Comparison of ENCODE assay signal across 8 cellular contexts in the genomic region with DNA sequence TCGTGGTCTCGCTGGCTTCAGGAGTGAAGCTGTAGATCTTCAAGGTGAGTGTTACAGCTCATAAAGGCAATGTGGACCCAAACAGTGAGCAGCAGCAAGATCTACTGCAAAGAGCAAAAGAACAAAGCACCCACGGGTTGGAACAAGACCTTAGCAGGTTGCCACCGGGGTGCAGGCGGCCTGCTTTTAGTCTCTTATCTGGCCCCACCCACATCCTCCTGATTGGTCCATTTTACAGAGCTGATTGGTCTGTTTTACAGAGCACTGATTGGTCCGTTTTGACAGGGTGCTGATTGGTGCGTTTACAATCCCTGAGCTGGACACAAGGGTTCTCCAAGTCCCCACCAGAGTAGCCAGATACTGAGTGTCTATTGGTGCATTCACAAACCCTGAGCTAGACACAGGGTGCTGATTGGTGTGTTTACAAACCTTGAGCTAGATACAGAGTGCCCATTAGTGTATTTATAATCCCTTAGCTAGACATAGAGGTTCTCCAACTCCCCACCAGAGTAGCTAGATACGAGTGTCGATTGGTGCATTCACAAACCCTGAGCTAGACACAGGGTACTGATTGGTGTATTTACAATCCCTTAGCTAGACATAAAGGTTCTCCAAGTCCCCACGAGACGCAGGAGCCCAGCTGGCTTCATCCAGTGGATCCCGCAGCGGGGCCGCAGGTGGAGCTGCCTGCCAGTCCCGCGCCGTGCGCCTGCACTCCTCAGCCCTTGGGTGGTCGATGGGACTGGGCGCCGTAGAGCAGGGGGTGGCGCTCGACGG. TPM values are rescaled to one million over a fixed set of nuclear protein-coding genes. Genes with fewer than 3 reads are reported as not detected.
A peak's percentile ranks its signal among the peaks of the same experiment; 100 is the strongest.
DNase-seq lines count a peak whose midpoint lies in the region; ATAC-seq, FAIRE-seq and TF ChIP-seq lines count a peak whose summit lies in the region.
"Not testable (repeated sequence)": the region's sequence is repeated elsewhere in the genome, so short reads cannot be mapped to it uniquely, and the experiment has no call there.

No MANE protein-coding gene starts in this region.

- not testable (repeated sequence) for H3K4me3 ChIP-seq in IMR-90 (ENCODE audit: insufficient read depth, low read depth, low read length); endodermal cell (ENCODE audit: low read length); HepG2 (replicated peaks in 1 of 3; ENCODE audit: insufficient read depth in 1 of 3, low read depth in 2 of 3, low read length in 3 of 3)
- peak overlapping the region; percentile 32 for H3K4me3 ChIP-seq in RWPE2 (ENCODE audit: severe bottlenecking)

- in situ Hi-C loops in IMR-90 (cut with MboI; ENCODE audit: low sequenced_read_pairs): loop anchor here (5.0 kb wide), 1 partner anchor 37 kb away; no protein-coding TSS in a partner anchor
- in situ Hi-C loops in HepG2 (cut with HindIII; ENCODE audit: extremely low pct_ligation_motif_present, low pct_unique_long_range_greater_than_20kb): not testable (repeated sequence)

- H3K36me3 Mint-ChIP-seq in activated T-helper 1 cell treated with anti-CD3 and anti-CD28 coated beads, Interleukin-12 subunit alpha, Interleukin-12 subunit beta, Interleukin-2, Interleukin-4 antibody, amounts not matched to agents 30 ng/mL and 10 ng/mL and 1 ng/mL, durations not matched to agents 14 hours and 24 hours and 36 hours (ENCODE audit: low read depth); endodermal cell (ENCODE audit: low read depth); nephron (ENCODE audit: low read depth); stimulated activated memory B cell treated with anti-CD40 and anti-IgM and Interleukin-4, amounts not matched to agents 10 μg/mL and 1 μg/mL and 100 μg/mL, for 72 hours: not testable (repeated sequence)

- not testable (repeated sequence) for H3K9me3 Mint-ChIP-seq in activated T-helper 1 cell treated with anti-CD3 and anti-CD28 coated beads, Interleukin-12 subunit alpha, Interleukin-12 subunit beta, Interleukin-2, Interleukin-4 antibody, amounts not matched to agents 30 ng/mL and 10 ng/mL and 1 ng/mL, durations not matched to agents 14 hours and 24 hours and 36 hours; nephron; stimulated activated memory B cell treated with anti-CD40 and anti-IgM and Interleukin-4, amounts not matched to agents 10 μg/mL and 1 μg/mL and 100 μg/mL, for 72 hours
- peaks cover 15% of the 10 kb centered on the region for H3K9me3 Mint-ChIP-seq in endodermal cell

- not testable (repeated sequence) for H3K36me3 ChIP-seq in IMR-90 (ENCODE audit: control insufficient read depth, insufficient read depth, low read length); RWPE2 (ENCODE audit: low read depth); endodermal cell (ENCODE audit: control insufficient read depth, insufficient read depth, low read length); HepG2 (replicated peaks in 1 of 2; ENCODE audit: control insufficient read depth in 1 of 2, insufficient read depth in 2 of 2, low read length in 2 of 2)

- FAIRE-seq in HepG2 (lab: Jason Lieb, UNC): not testable (repeated sequence)

- H4K5ac ChIP-seq in IMR-90 (ENCODE audit: low read depth, low read length): not testable (repeated sequence)

- H3K4me2 ChIP-seq in IMR-90 (ENCODE audit: low read depth, low read length); HepG2 (ENCODE audit: low read depth, low read length): not testable (repeated sequence)

- not testable (repeated sequence) for BruUV-seq in IMR-90 (replicated peaks; lab: Mats Ljungman, UMichigan); HepG2 (replicated peaks; lab: Mats Ljungman, UMichigan)

- TF ChIP-seq CTCF in IMR-90 (conservative IDR thresholded peaks at IDR 0.05; ENCODE audit: low read depth, low read length); RWPE2 (IDR thresholded peaks at IDR 0.05; ENCODE audit: poor library complexity, severe bottlenecking); endodermal cell (conservative IDR thresholded peaks at IDR 0.05); HepG2 (CRISPR knock-in tag; IDR thresholded peaks at IDR 0.05); nephron (IDR thresholded peaks at IDR 0.05; ENCODE audit: unreplicated experiment in 3 of 3): not testable (repeated sequence)

- not testable (repeated sequence) for H4K20me1 ChIP-seq in IMR-90 (ENCODE audit: insufficient read depth, low read length); HepG2 (ENCODE audit: insufficient read depth, low read length)

- not testable (repeated sequence) for H2BK20ac ChIP-seq in IMR-90 (ENCODE audit: low read depth, low read length)

- H3K79me2 ChIP-seq in HepG2 (ENCODE audit: insufficient read depth, low read length): not testable (repeated sequence)

- peak overlapping the region; percentile 74 for H3K4me3 Mint-ChIP-seq in activated T-helper 1 cell treated with anti-CD3 and anti-CD28 coated beads, Interleukin-12 subunit alpha, Interleukin-12 subunit beta, Interleukin-2, Interleukin-4 antibody, amounts not matched to agents 30 ng/mL and 10 ng/mL and 1 ng/mL, durations not matched to agents 14 hours and 24 hours and 36 hours
- H3K4me3 Mint-ChIP-seq in endodermal cell (peak overlapping the region; percentile 49), nephron (peak overlapping the region; percentile 55 to 75 (median 66))
- peak overlapping the region; percentile 75 for H3K4me3 Mint-ChIP-seq in stimulated activated memory B cell treated with anti-CD40 and anti-IgM and Interleukin-4, amounts not matched to agents 10 μg/mL and 1 μg/mL and 100 μg/mL, for 72 hours

- H2BK15ac ChIP-seq in IMR-90 (ENCODE audit: low read depth, low read length): peak overlapping the region; percentile 77; the same call in 2 of the 3 replicates

- peaks cover 25% of the 10 kb centered on the region for H3K4me1 Mint-ChIP-seq in activated T-helper 1 cell treated with anti-CD3 and anti-CD28 coated beads, Interleukin-12 subunit alpha, Interleukin-12 subunit beta, Interleukin-2, Interleukin-4 antibody, amounts not matched to agents 30 ng/mL and 10 ng/mL and 1 ng/mL, durations not matched to agents 14 hours and 24 hours and 36 hours (ENCODE audit: low read depth)
- H3K4me1 Mint-ChIP-seq in endodermal cell; nephron; stimulated activated memory B cell treated with anti-CD40 and anti-IgM and Interleukin-4, amounts not matched to agents 10 μg/mL and 1 μg/mL and 100 μg/mL, for 72 hours: not testable (repeated sequence)

- H3K9me1 ChIP-seq in IMR-90 (ENCODE audit: insufficient read depth, low read length): peaks cover 14% of the 10 kb centered on the region; the same call in 1 of the 2 replicates

- not testable (repeated sequence) for TF ChIP-seq RAD21 in IMR-90 (IDR thresholded peaks at IDR 0.05; ENCODE audit: low read length); HepG2 (CRISPR knock-in tag; IDR thresholded peaks at IDR 0.05)

- H3K18ac ChIP-seq in IMR-90 (ENCODE audit: low read depth, low read length): not testable (repeated sequence)

- H4K91ac ChIP-seq in IMR-90 (ENCODE audit: insufficient read depth, low read depth, low read length): not testable (repeated sequence)

- H2AK5ac ChIP-seq in IMR-90 (ENCODE audit: low read depth, low read length): peak overlapping the region; percentile 76

- CTCF ChIA-PET in IMR-90 (lab: Yijun Ruan, JAX); HepG2 (lab: Yijun Ruan, JAX; ENCODE audit: low intra/inter-chr PET ratio, low total read pairs): not testable (repeated sequence)

- POLR2A ChIA-PET in IMR-90 (lab: Charles Lee; ENCODE audit: unreplicated experiment); HepG2 (lab: Yijun Ruan, JAX): not testable (repeated sequence)

- peak overlapping the region; percentile 35; the same call in 1 of the 2 replicates for H2BK120ac ChIP-seq in IMR-90 (ENCODE audit: low read depth, low read length)

- not testable (repeated sequence) for H3K27ac ChIP-seq in IMR-90 (ENCODE audit: insufficient read depth, low read length); RWPE2 (ENCODE audit: poor library complexity, severe bottlenecking); endodermal cell (ENCODE audit: low read depth, low read length); HepG2 (ENCODE audit: extremely low read length, insufficient read depth, low read length)

- peak; percentile 15 for DNase-seq in COR-L47 (lab: John Stamatoyannopoulos, UW)
- DNase-seq in IMR-90; RWPE2 (ENCODE audit: low spot score); activated T-helper 1 cell treated with anti-CD3 and anti-CD28 coated beads, Interleukin-12 subunit alpha, Interleukin-12 subunit beta, Interleukin-2, Interleukin-4 antibody, amounts not matched to agents 30 ng/mL and 10 ng/mL and 1 ng/mL, durations not matched to agents 14 hours and 24 hours and 36 hours (ENCODE audit: low spot score); endodermal cell; HepG2 (ENCODE audit: low spot score): not testable (repeated sequence)

- H4K8ac ChIP-seq in IMR-90 (ENCODE audit: low read depth in 2 of 2, low read length in 2 of 2): not testable (repeated sequence)

- ATAC-seq in IMR-90 (ENCODE audit: low read depth); RWPE2 (ENCODE audit: low read depth); HepG2; stimulated activated memory B cell treated with anti-CD40 and anti-IgM and Interleukin-4, amounts not matched to agents 10 μg/mL and 1 μg/mL and 100 μg/mL, for 72 hours: not testable (repeated sequence)

- WGBS in IMR-90 (ENCODE audit: extremely low coverage in 2 of 2, insufficient read length in 1 of 2), 2 experiments: 92% methylated on average over 7 of the region's 24 CpGs; no CpG with 5 or more reads in 1 of the 2 experiments
- 72 to 79% methylated on average over 11 to 24 of the region's 24 CpGs for WGBS in endodermal cell (ENCODE audit: insufficient coverage in 1 of 2, insufficient read length in 1 of 2), 2 experiments
- 54% methylated on average over 6 of the region's 24 CpGs for WGBS in HepG2 (ENCODE audit: low lambda C conversion rate)

- not testable (repeated sequence) for H3K23ac ChIP-seq in IMR-90 (ENCODE audit: low read depth, low read length)

- intact Hi-C loops in IMR-90 (cut with micrococcal nuclease); HepG2 (cut with micrococcal nuclease; ENCODE audit: unreplicated experiment): not testable (repeated sequence)
- intact Hi-C loops in activated T-helper 1 cell treated with anti-CD3 and anti-CD28 coated beads, Interleukin-12 subunit alpha, Interleukin-12 subunit beta, Interleukin-2, Interleukin-4 antibody, amounts not matched to agents 30 ng/mL and 10 ng/mL and 1 ng/mL, durations not matched to agents 14 hours and 24 hours and 36 hours (cut with micrococcal nuclease): loop anchor here (10.0 kb wide), 1 partner anchor 929 kb away; no protein-coding TSS in a partner anchor

- peak overlapping the region; percentile 25; the same call in 1 of the 2 replicates for H3K4ac ChIP-seq in IMR-90 (ENCODE audit: low read depth, low read length)

- not testable (repeated sequence) for H2AK9ac ChIP-seq in IMR-90 (replicated peaks; ENCODE audit: low read depth, low read length, poor library complexity)

- not testable (repeated sequence) for H3K79me1 ChIP-seq in IMR-90 (ENCODE audit: low read depth in 1 of 2, low read length in 2 of 2)

- H2BK5ac ChIP-seq in IMR-90 (ENCODE audit: low read depth, low read length, poor library complexity, severe bottlenecking): not testable (repeated sequence)

- not testable (repeated sequence) for H3K27me3 Mint-ChIP-seq in activated T-helper 1 cell treated with anti-CD3 and anti-CD28 coated beads, Interleukin-12 subunit alpha, Interleukin-12 subunit beta, Interleukin-2, Interleukin-4 antibody, amounts not matched to agents 30 ng/mL and 10 ng/mL and 1 ng/mL, durations not matched to agents 14 hours and 24 hours and 36 hours (ENCODE audit: insufficient read depth); stimulated activated memory B cell treated with anti-CD40 and anti-IgM and Interleukin-4, amounts not matched to agents 10 μg/mL and 1 μg/mL and 100 μg/mL, for 72 hours
- peaks cover 52% of the 10 kb centered on the region for H3K27me3 Mint-ChIP-seq in endodermal cell (ENCODE audit: insufficient read depth)
- H3K27me3 Mint-ChIP-seq in nephron (ENCODE audit: low read depth): peaks cover 43% of the 10 kb centered on the region

- peak overlapping the region; percentile 77 for H3K27ac Mint-ChIP-seq in activated T-helper 1 cell treated with anti-CD3 and anti-CD28 coated beads, Interleukin-12 subunit alpha, Interleukin-12 subunit beta, Interleukin-2, Interleukin-4 antibody, amounts not matched to agents 30 ng/mL and 10 ng/mL and 1 ng/mL, durations not matched to agents 14 hours and 24 hours and 36 hours
- not testable (repeated sequence) for H3K27ac Mint-ChIP-seq in endodermal cell, nephron
- peak overlapping the region; percentile 49 for H3K27ac Mint-ChIP-seq in stimulated activated memory B cell treated with anti-CD40 and anti-IgM and Interleukin-4, amounts not matched to agents 10 μg/mL and 1 μg/mL and 100 μg/mL, for 72 hours

- not testable (repeated sequence) for H3K27me3 ChIP-seq in IMR-90 (ENCODE audit: control insufficient read depth, insufficient read depth, low read length); RWPE2 (ENCODE audit: insufficient read depth, poor library complexity, severe bottlenecking); HepG2 (ENCODE audit: control insufficient read depth in 1 of 2, insufficient read depth in 2 of 2, low read length in 2 of 2)
- H3K27me3 ChIP-seq in endodermal cell (ENCODE audit: control insufficient read depth, insufficient read depth, low read length, poor library complexity, severe bottlenecking): peaks cover 25% of the 10 kb centered on the region

- peaks cover 10% of the 10 kb centered on the region for H3K4me1 ChIP-seq in IMR-90 (ENCODE audit: control insufficient read depth, insufficient read depth, low read length)
- not testable (repeated sequence) for H3K4me1 ChIP-seq in RWPE2 (ENCODE audit: insufficient read depth, poor library complexity, severe bottlenecking); endodermal cell (ENCODE audit: control insufficient read depth, insufficient read depth, low read length); HepG2 (ENCODE audit: insufficient read depth, low read length)

- dilution Hi-C loops in IMR-90 (cut with HindIII; ENCODE audit: low sequenced_read_pairs, unreplicated experiment): not testable (repeated sequence)

- TF ChIP-seq POLR2A in IMR-90 (IDR thresholded peaks at IDR 0.05; ENCODE audit: low read depth, low read length); HepG2 (IDR thresholded peaks at IDR 0.05; ENCODE audit: insufficient read depth in 1 of 2, low read depth in 2 of 2, low read length in 2 of 2): not testable (repeated sequence)

- not testable (repeated sequence) for TF ChIP-seq EP300 in HepG2 (IDR thresholded peaks at IDR 0.05; ENCODE audit: low read depth in 2 of 2, low read length in 2 of 2); HepG2 (CRISPR knock-in tag; IDR thresholded peaks at IDR 0.05; ENCODE audit: borderline replicate concordance)

- H3K9ac ChIP-seq in IMR-90 (ENCODE audit: low read depth, low read length); endodermal cell (ENCODE audit: extremely low read depth, low read length, poor library complexity, severe bottlenecking); HepG2 (ENCODE audit: insufficient read depth, low read depth, low read length): not testable (repeated sequence)

- H3K14ac ChIP-seq in IMR-90 (replicated peaks; ENCODE audit: low read depth, low read length): not testable (repeated sequence)

- not testable (repeated sequence) for H2AFZ ChIP-seq in IMR-90 (replicated peaks; ENCODE audit: low read length, poor library complexity); HepG2 (ENCODE audit: low read length)

- not testable (repeated sequence) for H3K56ac ChIP-seq in IMR-90 (ENCODE audit: extremely low read depth, insufficient read depth, low read length)

- H3K9me3 ChIP-seq in IMR-90 (ENCODE audit: control insufficient read depth, insufficient read depth, low read length); RWPE2 (ENCODE audit: severe bottlenecking); endodermal cell (ENCODE audit: control insufficient read depth, low read length); HepG2 (ENCODE audit: low read length): not testable (repeated sequence)

RNA-seq across cellular contexts. Expression of a gene that starts 34.9 kb away (rescaled TPM):
- total RNA-seq in IMR-90 (2012; rRNA removed) (21.1 and 24.7 TPM in 2 replicates), endodermal cell (1 to 10 TPM in 1 of 2 donors, under 1 TPM in 1; 0.84 to 1.1 TPM), HepG2 (2016; rRNA removed; fragmentation: Illumina TruSeq; extraction: Trizol) (0.06 and 0.07 TPM in 2 replicates)
- polyA plus RNA-seq in IMR-90 (2012; rRNA removed) (33.9 and 38.3 TPM in 2 replicates), HepG2 (2011; rRNA removed) (0.05 and 0.08 TPM in 2 replicates)
- 32.1 and 51.8 TPM in 2 replicates for polyA plus RNA-seq in IMR-90 (2012; cell fraction: cytosol; rRNA removed)
- polyA plus RNA-seq in IMR-90 (2012; cell fraction: nucleus; rRNA removed; ENCODE audit: low replicate concordance): 40.2 and 55.2 TPM in 2 replicates
- total RNA-seq in activated T-helper 1 cell treated with anti-CD3 and anti-CD28 coated beads, Interleukin-12 subunit alpha, Interleukin-12 subunit beta, Interleukin-2, Interleukin-4 antibody, amounts not matched to agents 30 ng/mL and 10 ng/mL and 1 ng/mL, durations not matched to agents 14 hours and 24 hours and 36 hours: 0.54 and 0.61 TPM in 2 replicates
- 2.6 TPM for polyA plus RNA-seq in endodermal cell (2013, experiment 1 of 2)
- 2.0 TPM for polyA plus RNA-seq in endodermal cell (2013, experiment 2 of 2)
- not detected in 2 replicates for total RNA-seq in HepG2 (2016; cell fraction: cytosol; rRNA removed; fragmentation: Illumina TruSeq; extraction: Trizol; ENCODE audit: low read depth)
- total RNA-seq in HepG2 (2016; cell fraction: insoluble cytoplasmic fraction; rRNA removed; fragmentation: Illumina TruSeq; extraction: Trizol): 0.11 TPM in 1 of 2 replicates, not detected in the other
- 0.03 TPM in 1 of 2 replicates, not detected in the other for total RNA-seq in HepG2 (2016; cell fraction: membrane; rRNA removed; fragmentation: Illumina TruSeq; extraction: Trizol)
- not detected in 2 replicates for total RNA-seq in HepG2 (2016; cell fraction: nucleus; rRNA removed; fragmentation: Illumina TruSeq; extraction: Trizol)
- polyA plus RNA-seq in HepG2 (2011; cell fraction: cytosol; rRNA removed): 0.06 and 0.15 TPM in 2 replicates
- 0.09 and 0.10 TPM in 2 replicates for polyA plus RNA-seq in HepG2 (2011; cell fraction: nucleus; rRNA removed)
- 0.07 and 0.08 TPM in 2 replicates for polyA plus RNA-seq in HepG2 (2012)
- polyA plus RNA-seq in HepG2 (2016; cell fraction: cytosol; fragmentation: Illumina TruSeq; extraction: Trizol; ENCODE audit: low read depth): not detected in 2 replicates
- not detected in 2 replicates for polyA plus RNA-seq in HepG2 (2016; cell fraction: insoluble cytoplasmic fraction; fragmentation: Illumina TruSeq; extraction: Trizol; ENCODE audit: low read depth)
- polyA plus RNA-seq in HepG2 (2016; cell fraction: membrane; fragmentation: Illumina TruSeq; extraction: Trizol; ENCODE audit: low read depth): 0.08 TPM in 1 of 2 replicates, not detected in the other
- polyA plus RNA-seq in HepG2 (2016; cell fraction: nucleus; fragmentation: Illumina TruSeq; extraction: Trizol; ENCODE audit: insufficient read depth, low read depth): not detected in 2 replicates
- 0.28 and 8.6 TPM in 2 replicates for polyA minus RNA-seq in HepG2 (2011; rRNA and poly(A)+ RNA removed; ENCODE audit: low replicate concordance)
- polyA minus RNA-seq in HepG2 (2011; cell fraction: cytosol; rRNA and poly(A)+ RNA removed): not detected in 2 replicates
- 0.12 TPM in 1 of 2 replicates, not detected in the other for polyA minus RNA-seq in HepG2 (2011; cell fraction: nucleus; rRNA and poly(A)+ RNA removed)

Comparison
In these comparisons a context has a peak if more than half of its experiments do, and no peak if none do; other contexts are left out.
1. RNA of a gene that starts 34.9 kb away (total RNA-seq): 21.1 to 24.7 TPM in IMR-90; 0.84 to 1.1 TPM in endodermal cell, 0.54 to 0.61 TPM in activated T-helper 1 cell treated with anti-CD3 and anti-CD28 coated beads, Interleukin-12 subunit alpha, Interleukin-12 subunit beta, Interleukin-2, Interleukin-4 antibody, amounts not matched to agents 30 ng/mL and 10 ng/mL and 1 ng/mL, durations not matched to agents 14 hours and 24 hours and 36 hours and 0.03 to 0.11 TPM in HepG2; every median in the first group is over 10 times any median in the second.
2. Peak in every context shown above with its lines, with median percentiles within 50 percentile points of each other: H3K4me3 Mint-ChIP-seq.